In genomic region chr2:63434024-63434423, GRCh38 we compare ENCODE assay signal across 11 cellular contexts.
"Had no signal": no experiment of that assay in that cellular context is flagged by ENCODE, and none has a peak within 500 bp of the region (broad histone marks: within the 10 kb centered on the region; RNA-seq: fewer than 3 reads in every experiment).

No MANE protein-coding gene starts in this region.

- DNase-seq: GM23248, GOT3, H7, H9, HCEC 1CT, HFFc6 had no signal

- H3K4me1 ChIP-seq: HAP-1 had no signal

- H3K9me3 Mint-ChIP-seq: GM23338, H9, HFFc6 had no signal

- ATAC-seq: GM23338, HCT116 had no signal

- H2AFZ ChIP-seq: GM23248, GM23338 had no signal

- H3K27ac ChIP-seq: GM23248 had no signal

- H3K36me3 ChIP-seq: HAP-1 had no signal

- H3K4me2 ChIP-seq: GM23338 had no signal

- H3K4me3 ChIP-seq: GM23248, GM23338, HAP-1 had no signal

- H3K9me3 ChIP-seq: HAP-1 had no signal

- H3K27ac Mint-ChIP-seq: GM23338, H9, HFFc6 had no signal

- H3K4me3 Mint-ChIP-seq: GM23338, H9, HFFc6 had no signal

- FAIRE-seq: H1, H54 had no signal

- H3K9ac ChIP-seq: GM23248 had no signal
